In genomic region chr6:149356081-149356750, GRCh38 we compare ENCODE assay signal across 17 cellular contexts. TPM values are rescaled to one million over a fixed set of nuclear protein-coding genes. Genes with fewer than 3 reads are reported as not detected.
A peak's percentile ranks its signal among the peaks of the same experiment; 100 is the strongest.
DNase-seq lines count a peak whose midpoint lies in the region; ATAC-seq, FAIRE-seq and TF ChIP-seq lines count a peak whose summit lies in the region.
"Had no signal": no experiment of that assay in that cellular context is flagged by ENCODE, and none has a peak within 500 bp of the region (broad histone marks: within the 10 kb centered on the region; RNA-seq: fewer than 3 reads in every experiment).

No MANE protein-coding gene starts in this region.

- DNase-seq in activated CD8-positive, alpha-beta memory T cell treated with anti-CD3 and anti-CD28 coated beads, Interleukin-2, amount 10 ng/mL, durations not matched to agents 7 days and 5 days: no peak
- DNase-seq in activated CD8-positive, alpha-beta memory T cell treated with anti-CD3 and anti-CD28 coated beads, Interleukin-2, amount 50 U/mL, for 48 hours: no peak
- no peak for DNase-seq in CD4-positive, alpha-beta memory T cell
- DNase-seq in GM12892 (ENCODE audit: insufficient read length) (no peak), WERI-Rb-1 (no peak)
- DNase-seq in naive thymus-derived CD4-positive, alpha-beta T cell: no peak
- DNase-seq: GM23248, KBM-7, MV-4-11, NCI-H1417 treated with DMSO at 0.1 percent for 48 hours, NCI-H1930, NCI-H526 treated with DMSO at 0.1 percent for 48 hours, Right ventricle myocardium superior had no signal

- TF ChIP-seq CTCF in WERI-Rb-1 (IDR thresholded peaks at IDR 0.05; ENCODE audit: low read depth, low read length): no peak

- no peaks in the 10 kb centered on the region for H3K27me3 Mint-ChIP-seq in activated CD8-positive, alpha-beta memory T cell treated with anti-CD3 and anti-CD28 coated beads, Interleukin-2, amount 10 ng/mL, durations not matched to agents 7 days and 5 days
- no peaks in the 10 kb centered on the region for H3K27me3 Mint-ChIP-seq in CD4-positive, alpha-beta memory T cell
- no peaks in the 10 kb centered on the region for H3K27me3 Mint-ChIP-seq in naive thymus-derived CD4-positive, alpha-beta T cell

- H3K27ac Mint-ChIP-seq in activated CD8-positive, alpha-beta memory T cell treated with anti-CD3 and anti-CD28 coated beads, Interleukin-2, amount 10 ng/mL, durations not matched to agents 7 days and 5 days: peak overlapping the region; percentile 40
- H3K27ac Mint-ChIP-seq in CD4-positive, alpha-beta memory T cell: peak overlapping the region in 6 of 7 donors; percentile 43 to 87 (median 50)
- H3K27ac Mint-ChIP-seq in naive thymus-derived CD4-positive, alpha-beta T cell: peak overlapping the region in 6 of 9 donors; percentile 23 to 79 (median 54)

- H3K9me3 ChIP-seq in CD4-positive, alpha-beta memory T cell (ENCODE audit: control insufficient read depth in 1 of 2, low read length in 2 of 2): no peaks in the 10 kb centered on the region
- peaks cover 0 to under 1% (median 0%) of the 10 kb centered on the region in 3 experiments for H3K9me3 ChIP-seq in naive thymus-derived CD4-positive, alpha-beta T cell (ENCODE audit: control insufficient read depth in 2 of 3, low read length in 3 of 3)
- no peaks in the 10 kb centered on the region for H3K9me3 ChIP-seq in WERI-Rb-1 (ENCODE audit: severe bottlenecking)

- POLR2A ChIA-PET in CD4-positive, alpha-beta memory T cell (lab: Charles Lee; ENCODE audit: partially characterized antibody): no interaction called here
- POLR2A ChIA-PET in naive thymus-derived CD4-positive, alpha-beta T cell (lab: Charles Lee): interaction anchor here (0.6 kb wide), 1 partner anchor 12 kb away, joined by 3 read pairs; no protein-coding TSS in a partner anchor

- no peaks in the 10 kb centered on the region for H3K9me3 Mint-ChIP-seq in activated CD8-positive, alpha-beta memory T cell treated with anti-CD3 and anti-CD28 coated beads, Interleukin-2, amount 10 ng/mL, durations not matched to agents 7 days and 5 days (ENCODE audit: low read depth)
- H3K9me3 Mint-ChIP-seq in CD4-positive, alpha-beta memory T cell: peaks cover 0 to 3% (median 0%) of the 10 kb centered on the region in 8 donors
- peaks cover 0 to 7% (median 0%) of the 10 kb centered on the region in 11 donors for H3K9me3 Mint-ChIP-seq in naive thymus-derived CD4-positive, alpha-beta T cell

- intact Hi-C loops in CD4-positive, alpha-beta memory T cell (cut with micrococcal nuclease): no loop called here
- intact Hi-C loops in naive thymus-derived CD4-positive, alpha-beta T cell (cut with micrococcal nuclease): no loop called here

- no peak overlapping the region for H3K4me3 Mint-ChIP-seq in activated CD8-positive, alpha-beta memory T cell treated with anti-CD3 and anti-CD28 coated beads, Interleukin-2, amount 10 ng/mL, durations not matched to agents 7 days and 5 days
- H3K4me3 Mint-ChIP-seq in CD4-positive, alpha-beta memory T cell: peak overlapping the region in 2 of 8 donors; percentile 13 to 40
- no peak overlapping the region for H3K4me3 Mint-ChIP-seq in naive thymus-derived CD4-positive, alpha-beta T cell

- FAIRE-seq in GM12892 (lab: Jason Lieb, UNC): peak; percentile 70
- FAIRE-seq: RCC 7860 had no signal

- no peaks in the 10 kb centered on the region for H3K27me3 ChIP-seq in CD4-positive, alpha-beta memory T cell (ENCODE audit: insufficient read depth, low read length)
- H3K27me3 ChIP-seq in naive thymus-derived CD4-positive, alpha-beta T cell (ENCODE audit: control insufficient read depth in 2 of 2, insufficient read depth in 2 of 2, low read length in 2 of 2): no peaks in the 10 kb centered on the region
- H3K27me3 ChIP-seq in WERI-Rb-1 (ENCODE audit: insufficient read depth, low read depth, severe bottlenecking): no peaks in the 10 kb centered on the region

- H3K36me3 Mint-ChIP-seq in activated CD8-positive, alpha-beta memory T cell treated with anti-CD3 and anti-CD28 coated beads, Interleukin-2, amount 10 ng/mL, durations not matched to agents 7 days and 5 days: peaks cover 50% of the 10 kb centered on the region
- peaks cover 11 to 31% of the 10 kb centered on the region in 2 donors for H3K36me3 Mint-ChIP-seq in CD4-positive, alpha-beta memory T cell
- peaks cover 4 to 32% (median 22%) of the 10 kb centered on the region in 5 donors for H3K36me3 Mint-ChIP-seq in naive thymus-derived CD4-positive, alpha-beta T cell

- H3K4me3 ChIP-seq in CD4-positive, alpha-beta memory T cell (ENCODE audit: low read length in 2 of 2): no peak overlapping the region
- no peak overlapping the region for H3K4me3 ChIP-seq in naive thymus-derived CD4-positive, alpha-beta T cell (ENCODE audit: low read length)
- no peak overlapping the region for H3K4me3 ChIP-seq in WERI-Rb-1 (ENCODE audit: low read depth, low read length)
- H3K4me3 ChIP-seq: GM23248 had no signal

- peaks cover 92% of the 10 kb centered on the region for H3K4me1 ChIP-seq in CD4-positive, alpha-beta memory T cell (ENCODE audit: insufficient read depth, low read length)
- H3K4me1 ChIP-seq in naive thymus-derived CD4-positive, alpha-beta T cell (ENCODE audit: control insufficient read depth in 2 of 2, insufficient read depth in 2 of 2, low read length in 2 of 2): peaks cover 12 to 29% of the 10 kb centered on the region in 2 donors

- no peak for TF ChIP-seq POLR2A in GM12892 (IDR thresholded peaks at IDR 0.05; ENCODE audit: low read depth, low read length)

- CTCF ChIA-PET in activated CD8-positive, alpha-beta memory T cell treated with anti-CD3 and anti-CD28 coated beads, Interleukin-2, amount 10 ng/mL, durations not matched to agents 7 days and 5 days (lab: Charles Lee): interaction anchor here (0.8 kb wide), 1 partner anchor 36 kb away, joined by 3 read pairs; no protein-coding TSS in a partner anchor
- CTCF ChIA-PET in CD4-positive, alpha-beta memory T cell (lab: Charles Lee; ENCODE audit: partially characterized antibody): interaction anchor here (0.8 kb wide), 1 partner anchor 16 kb away, joined by 3 read pairs; no protein-coding TSS in a partner anchor
- CTCF ChIA-PET in naive thymus-derived CD4-positive, alpha-beta T cell (lab: Charles Lee): no interaction called here

- no peak overlapping the region for H3K27ac ChIP-seq in CD4-positive, alpha-beta memory T cell (ENCODE audit: low read depth, low read length)
- H3K27ac ChIP-seq in naive thymus-derived CD4-positive, alpha-beta T cell (ENCODE audit: low read depth, low read length): no peak overlapping the region
- H3K27ac ChIP-seq in WERI-Rb-1: no peak overlapping the region
- H3K27ac ChIP-seq: C4-2B, GM23248 had no signal

- no peak for ATAC-seq in activated CD8-positive, alpha-beta memory T cell treated with anti-CD3 and anti-CD28 coated beads, Interleukin-2, amount 10 ng/mL, durations not matched to agents 7 days and 5 days
- peak; percentile 35 for ATAC-seq in naive thymus-derived CD4-positive, alpha-beta T cell
- ATAC-seq in HG02763 (IDR thresholded peaks at IDR 0.05; ENCODE audit: unreplicated experiment): no peak
- ATAC-seq: HCT116 had no signal

- H3K36me3 ChIP-seq in CD4-positive, alpha-beta memory T cell (ENCODE audit: insufficient read depth, low read length): no peaks in the 10 kb centered on the region
- H3K36me3 ChIP-seq in naive thymus-derived CD4-positive, alpha-beta T cell (ENCODE audit: control insufficient read depth in 2 of 3, insufficient read depth in 3 of 3, low read length in 3 of 3): no peaks in the 10 kb centered on the region
- peaks cover 2% of the 10 kb centered on the region; the same call in 1 of the 2 replicates for H3K36me3 ChIP-seq in WERI-Rb-1

- H3K4me1 Mint-ChIP-seq in activated CD8-positive, alpha-beta memory T cell treated with anti-CD3 and anti-CD28 coated beads, Interleukin-2, amount 10 ng/mL, durations not matched to agents 7 days and 5 days: peaks cover 71% of the 10 kb centered on the region
- peaks cover 53 to 91% (median 72%) of the 10 kb centered on the region in 4 donors for H3K4me1 Mint-ChIP-seq in CD4-positive, alpha-beta memory T cell
- H3K4me1 Mint-ChIP-seq in naive thymus-derived CD4-positive, alpha-beta T cell: peaks cover 30 to 87% (median 76%) of the 10 kb centered on the region in 7 donors

RNA-seq across cellular contexts. Expression of gene TAB2, which starts 38.7 kb away (rescaled TPM):
- 100 to 1,000 TPM; 120 to 138 TPM for total RNA-seq in activated CD8-positive, alpha-beta memory T cell treated with anti-CD3 and anti-CD28 coated beads, Interleukin-2, amount 10 ng/mL, durations not matched to agents 7 days and 5 days
- total RNA-seq in CD4-positive, alpha-beta memory T cell: 100 to 1,000 TPM; 108 to 116 TPM
- polyA plus RNA-seq in CD4-positive, alpha-beta memory T cell: 10 to 100 TPM; 27.0 to 28.9 TPM
- 29.0 TPM for polyA plus RNA-seq in GM12892 (2012; ENCODE audit: missing spikeins)
- 100 to 1,000 TPM in 4 of 5 experiments, 10 to 100 TPM in 1; 98.3 to 234 (median 119) TPM for total RNA-seq in naive thymus-derived CD4-positive, alpha-beta T cell
- 10 to 100 TPM; 15.7 to 17.5 TPM for polyA plus RNA-seq in naive thymus-derived CD4-positive, alpha-beta T cell

RNA-seq across cellular contexts. Expression of gene SUMO4, which starts 43.8 kb away (rescaled TPM):
- 10 to 100 TPM in 1 of 2 experiments, 1 to 10 TPM in 1; 7.4 to 10.6 TPM for total RNA-seq in activated CD8-positive, alpha-beta memory T cell treated with anti-CD3 and anti-CD28 coated beads, Interleukin-2, amount 10 ng/mL, durations not matched to agents 7 days and 5 days
- total RNA-seq in CD4-positive, alpha-beta memory T cell: 10 to 100 TPM in 1 of 2 experiments, 1 to 10 TPM in 1; 6.8 to 10.0 TPM
- polyA plus RNA-seq in CD4-positive, alpha-beta memory T cell: 1 to 10 TPM in 1 of 2 donors, not detected in 1; 2.2 TPM
- 1.1 TPM for polyA plus RNA-seq in GM12892 (2012; ENCODE audit: missing spikeins)
- 10 to 100 TPM in 2 of 5 experiments, 1 to 10 TPM in 3; 5.0 to 19.9 (median 7.4) TPM for total RNA-seq in naive thymus-derived CD4-positive, alpha-beta T cell
- 1 to 10 TPM in 1 of 2 donors, under 1 TPM in 1; 0.36 to 2.0 TPM for polyA plus RNA-seq in naive thymus-derived CD4-positive, alpha-beta T cell
- total RNA-seq: GM23248 had no signal
